In genomic region chr12:29882771-29883315, GRCh38 we compare ENCODE assay signal across 24 cellular contexts.
"Had no signal": no experiment of that assay in that cellular context is flagged by ENCODE, and none has a peak within 500 bp of the region (broad histone marks: within the 10 kb centered on the region; RNA-seq: fewer than 3 reads in every experiment).

No MANE protein-coding gene starts in this region.

- ATAC-seq: activated CD8-positive, alpha-beta memory T cell treated with anti-CD3 and anti-CD28 coated beads, Interleukin-2, amount 10 ng/mL, durations not matched to agents 7 days and 5 days; activated naive CD8-positive, alpha-beta T cell treated with anti-CD3 and anti-CD28 coated beads, Interleukin-2, amount 50 U/mL, for 24 hours; effector memory CD8-positive, alpha-beta T cell; pancreas had no signal

- FAIRE-seq: pancreas, small intestine had no signal

- H3K27ac ChIP-seq: breast epithelium, epithelial cell of prostate, pancreas, transverse colon, WERI-Rb-1 had no signal

- H3K27me3 ChIP-seq: ascending aorta, breast epithelium, pancreas, transverse colon had no signal

- H3K9me3 ChIP-seq: ascending aorta, pancreas, transverse colon had no signal

- H3K4me3 ChIP-seq: ascending aorta, breast epithelium, lung, pancreas, transverse colon had no signal

- DNase-seq: activated CD4-positive, alpha-beta memory T cell treated with anti-CD3 and anti-CD28 coated beads for 36 hours; activated CD8-positive, alpha-beta memory T cell treated with anti-CD3 and anti-CD28 coated beads, Interleukin-2, amount 10 ng/mL, durations not matched to agents 7 days and 5 days; activated naive CD4-positive, alpha-beta T cell treated with anti-CD3 and anti-CD28 coated beads for 36 hours; activated naive CD8-positive, alpha-beta T cell treated with anti-CD3 and anti-CD28 coated beads, Interleukin-2, amount 50 U/mL, for 24 hours; activated T-cell treated with anti-CD3 and anti-CD28 coated beads, Interleukin-2, amount 50 U/mL, for 1 hour; dermis blood vessel endothelial cell; effector memory CD8-positive, alpha-beta T cell; foreskin melanocyte; head of caudate nucleus; immature natural killer cell; midbrain; naive B cell; pancreas; small intestine; stimulated activated CD4-positive, alpha-beta T cell treated with anti-CD3 and anti-CD28 coated beads, Interleukin-4, amount 100 ng/mL, for 4 hours; stimulated activated CD8-positive, alpha-beta memory T cell treated with anti-CD3 and anti-CD28 coated beads, Interleukin-4, amount 100 ng/mL, for 48 hours; stimulated activated naive CD4-positive, alpha-beta T cell treated with Interleukin-2 at 50 U/mL for 16 hours; substantia nigra; transverse colon; WERI-Rb-1 had no signal

- H3K4me1 ChIP-seq: breast epithelium, pancreas, transverse colon had no signal
